ENCODE assay signal across 1 cellular context in the genomic region with DNA sequence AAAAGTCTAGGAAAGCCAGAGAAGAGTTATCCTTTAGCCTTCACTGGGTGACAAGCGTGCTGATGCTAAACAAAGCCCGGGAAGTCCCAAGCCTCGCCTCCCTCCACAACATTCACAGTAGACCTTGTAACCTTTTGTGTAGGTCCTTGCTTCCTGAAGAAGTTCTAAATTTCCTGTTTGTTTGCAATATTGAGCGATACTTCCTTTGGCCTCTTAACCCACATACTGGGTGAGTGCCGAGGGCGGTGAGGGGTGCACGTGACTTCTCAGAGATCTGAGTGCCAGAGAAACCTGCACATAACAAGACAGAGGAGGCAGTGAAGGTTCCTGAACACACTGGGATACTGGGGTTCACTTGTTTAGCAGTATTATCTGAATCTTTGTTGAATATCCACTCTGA.
TF ChIP-seq lines count a peak whose summit lies in the region.

No MANE protein-coding gene starts in this region.

TF ChIP-seq in K562, 482 proteins besides CTCF, POLR2A, EP300 and RAD21:
- TF ChIP-seq E2F1 (CRISPR knock-in tag; IDR thresholded peaks at IDR 0.05) (no peak), TFE3 (CRISPR knock-in tag; IDR thresholded peaks at IDR 0.05) (0 out of 2 replicates have a peak, but pooled peaks have one; percentile 1), BHLHE40 (IDR thresholded peaks at IDR 0.05; ENCODE audit: low read length) (0 out of 2 replicates have a peak, but pooled peaks have one; percentile 32)
